17 cellular contexts compared by ENCODE assay signal in genomic region chr4:54571293-54571723, GRCh38.
"Had no signal": no experiment of that assay in that cellular context is flagged by ENCODE, and none has a peak within 500 bp of the region (broad histone marks: within the 10 kb centered on the region; RNA-seq: fewer than 3 reads in every experiment).

No MANE protein-coding gene starts in this region.

- H3K27me3 ChIP-seq: esophagus squamous epithelium, heart left ventricle, neutrophil, stomach had no signal

- H3K4me1 ChIP-seq: foreskin keratinocyte, stomach had no signal

- H3K9me3 ChIP-seq: esophagus squamous epithelium, heart left ventricle, neutrophil, stomach, thoracic aorta had no signal

- H3K4me1 Mint-ChIP-seq: activated CD4-positive, alpha-beta memory T cell treated with anti-CD3 and anti-CD28 coated beads, Interleukin-2, amount 10 ng/mL, durations not matched to agents 7 days and 5 days; naive B cell had no signal

- H3K27ac Mint-ChIP-seq: activated CD4-positive, alpha-beta memory T cell treated with anti-CD3 and anti-CD28 coated beads, Interleukin-2, amount 10 ng/mL, durations not matched to agents 7 days and 5 days; activated naive CD8-positive, alpha-beta T cell treated with anti-CD3 and anti-CD28 coated beads for 36 hours; activated T-cell treated with anti-CD3 and anti-CD28 coated beads, Interleukin-2, amount 50 U/mL, for 72 hours had no signal

- H3K36me3 Mint-ChIP-seq: activated naive CD8-positive, alpha-beta T cell treated with anti-CD3 and anti-CD28 coated beads for 36 hours; naive B cell had no signal

- H3K27ac ChIP-seq: dorsolateral prefrontal cortex, esophagus squamous epithelium, foreskin keratinocyte, heart left ventricle, neutrophil, stomach, thoracic aorta had no signal

- H3K4me3 ChIP-seq: dorsolateral prefrontal cortex, esophagus squamous epithelium, heart left ventricle, stomach, thoracic aorta had no signal

- DNase-seq: activated CD4-positive, alpha-beta memory T cell treated with anti-CD3 and anti-CD28 coated beads, Interleukin-2, amount 10 ng/mL, durations not matched to agents 7 days and 5 days; activated gamma-delta T cell treated with Interleukin-2 at 50 U/mL for 16 hours; activated naive CD8-positive, alpha-beta T cell treated with anti-CD3 and anti-CD28 coated beads for 36 hours; activated T-cell treated with anti-CD3 and anti-CD28 coated beads, Interleukin-2, amount 50 U/mL, for 72 hours; anterior cingulate cortex; dorsolateral prefrontal cortex; esophagus squamous epithelium; foreskin keratinocyte; heart left ventricle; midbrain; naive B cell; retina; stimulated activated CD4-positive, alpha-beta T cell treated with anti-CD3 and anti-CD28 coated beads, Interleukin-4, amount 100 ng/mL, for 4 hours; stomach; T-helper 2 cell had no signal

- H3K4me3 Mint-ChIP-seq: activated CD4-positive, alpha-beta memory T cell treated with anti-CD3 and anti-CD28 coated beads, Interleukin-2, amount 10 ng/mL, durations not matched to agents 7 days and 5 days; activated naive CD8-positive, alpha-beta T cell treated with anti-CD3 and anti-CD28 coated beads for 36 hours; activated T-cell treated with anti-CD3 and anti-CD28 coated beads, Interleukin-2, amount 50 U/mL, for 72 hours had no signal

- H3K9me3 Mint-ChIP-seq: activated CD4-positive, alpha-beta memory T cell treated with anti-CD3 and anti-CD28 coated beads, Interleukin-2, amount 10 ng/mL, durations not matched to agents 7 days and 5 days; activated T-cell treated with anti-CD3 and anti-CD28 coated beads, Interleukin-2, amount 50 U/mL, for 72 hours; naive B cell had no signal

- H3K36me3 ChIP-seq: esophagus squamous epithelium, heart left ventricle, neutrophil, stomach, thoracic aorta had no signal

- ATAC-seq: activated T-cell treated with anti-CD3 and anti-CD28 coated beads, Interleukin-2, amount 50 U/mL, for 72 hours; foreskin keratinocyte; heart left ventricle had no signal

- H3K27me3 Mint-ChIP-seq: activated CD4-positive, alpha-beta memory T cell treated with anti-CD3 and anti-CD28 coated beads, Interleukin-2, amount 10 ng/mL, durations not matched to agents 7 days and 5 days; activated naive CD8-positive, alpha-beta T cell treated with anti-CD3 and anti-CD28 coated beads for 36 hours had no signal
